Comparison of ENCODE assay signal across 7 cellular contexts in genomic region chr11:76831911-76832310, GRCh38. TPM values are rescaled to one million over a fixed set of nuclear protein-coding genes. Genes with fewer than 3 reads are reported as not detected.
"Had no signal": no experiment of that assay in that cellular context is flagged by ENCODE, and none has a peak within 500 bp of the region (broad histone marks: within the 10 kb centered on the region; RNA-seq: fewer than 3 reads in every experiment).

No MANE protein-coding gene starts in this region.

- ATAC-seq: HCT116, HepG2 had no signal

- H3K9me3 Mint-ChIP-seq: HFFc6 had no signal

- DNase-seq: GM23248, GOT3, H7, HFFc6 had no signal

- H3K36me3 Mint-ChIP-seq: IgD-negative memory B cell had no signal

- H3K4me1 Mint-ChIP-seq: IgD-negative memory B cell had no signal

- H3K4me3 Mint-ChIP-seq: HFFc6, IgD-negative memory B cell had no signal

- FAIRE-seq: HepG2 had no signal

- H3K27ac Mint-ChIP-seq: HFFc6, IgD-negative memory B cell had no signal

RNA-seq across cellular contexts. Expression of gene TSKU, which starts 48.8 kb away (rescaled TPM):
- polyA plus RNA-seq: IgD-negative memory B cell had no signal
